20 cellular contexts compared by ENCODE assay signal in genomic region chr4:16573181-16573580, GRCh38.
DNase-seq lines count a peak whose midpoint lies in the region; ATAC-seq and TF ChIP-seq lines count a peak whose summit lies in the region.
"Had no signal": no experiment of that assay in that cellular context is flagged by ENCODE, and none has a peak within 500 bp of the region (broad histone marks: within the 10 kb centered on the region; RNA-seq: fewer than 3 reads in every experiment).

No MANE protein-coding gene starts in this region.

- H3K4me2 ChIP-seq in mammary epithelial cell (ENCODE audit: insufficient read depth, low read depth, low read length) (no peak overlapping the region), GM23338 (no peak overlapping the region)

- no peak for ATAC-seq in GM23338
- ATAC-seq in GM18909 (IDR thresholded peaks at IDR 0.05; ENCODE audit: poor library complexity, unreplicated experiment) = no peak
- ATAC-seq: CD8-positive, alpha-beta T cell; esophagus mucosa; left colon had no signal

- H3K9me3 ChIP-seq in mammary epithelial cell (replicated peaks; ENCODE audit: insufficient read depth, low read length) (no peaks in the 10 kb centered on the region), breast epithelium (no peaks in the 10 kb centered on the region), right atrium auricular region (no peaks in the 10 kb centered on the region)
- H3K9me3 ChIP-seq: body of pancreas, SJSA1 had no signal

- POLR2A ChIA-PET in MCF 10A (lab: Yijun Ruan, JAX) = interaction anchor here (1.1 kb wide), 1 partner anchor 55 kb away, joined by 3 read pairs; no protein-coding TSS in a partner anchor

- TF ChIP-seq CTCF in MCF 10A (IDR thresholded peaks at IDR 0.05; ENCODE audit: unreplicated experiment) (no peak), mammary epithelial cell (conservative IDR thresholded peaks at IDR 0.05 in 1 of 2, IDR thresholded peaks at IDR 0.05 in 1 of 2; ENCODE audit: extremely low read depth in 1 of 2, insufficient read depth in 1 of 2, low read depth in 1 of 2, low read length in 2 of 2) (no peak), breast epithelium (IDR thresholded peaks at IDR 0.05) (no peak), right atrium auricular region (IDR thresholded peaks at IDR 0.05) (no peak), GM23338 (conservative IDR thresholded peaks at IDR 0.05; ENCODE audit: low read depth in 2 of 2) (no peak)

- H3K4me1 Mint-ChIP-seq in MCF 10A (ENCODE audit: insufficient read depth, unreplicated experiment) (peaks cover 15% of the 10 kb centered on the region), GM23338 (no peaks in the 10 kb centered on the region)
- H3K4me1 Mint-ChIP-seq: H9 had no signal

- no peak overlapping the region for H3K9ac ChIP-seq in mammary epithelial cell (ENCODE audit: insufficient read depth, low read length)

- no peaks in the 10 kb centered on the region for H3K36me3 Mint-ChIP-seq in MCF 10A (ENCODE audit: insufficient read depth, unreplicated experiment)
- H3K36me3 Mint-ChIP-seq in GM23338 (ENCODE audit: low read depth) = no peaks in the 10 kb centered on the region
- H3K36me3 Mint-ChIP-seq: CD8-positive, alpha-beta T cell; type B pancreatic cell had no signal

- H2AFZ ChIP-seq in mammary epithelial cell (ENCODE audit: low read depth, low read length) (no peak overlapping the region), GM23338 (no peak overlapping the region)

- in situ Hi-C loops in mammary epithelial cell (cut with MboI; ENCODE audit: low sequenced_read_pairs in 2 of 2) = no loop called here

- H3K4me3 Mint-ChIP-seq in MCF 10A (ENCODE audit: unreplicated experiment) (no peak overlapping the region), GM23338 (no peak overlapping the region)
- H3K4me3 Mint-ChIP-seq: CD8-positive, alpha-beta T cell; H9; type B pancreatic cell had no signal

- H3K4me1 ChIP-seq in mammary epithelial cell (ENCODE audit: insufficient read depth, low read length) (no peaks in the 10 kb centered on the region), breast epithelium (peaks cover 5 to 7% of the 10 kb centered on the region in 2 donors), right atrium auricular region (peaks cover 0 to 12% of the 10 kb centered on the region in 2 donors), GM23338 (ENCODE audit: insufficient read depth) (no peaks in the 10 kb centered on the region)
- H3K4me1 ChIP-seq: body of pancreas, SJSA1 had no signal

- H3K27ac Mint-ChIP-seq in MCF 10A (ENCODE audit: low read depth, unreplicated experiment) (no peak overlapping the region), GM23338 (no peak overlapping the region)
- H3K27ac Mint-ChIP-seq: CD8-positive, alpha-beta T cell; H9; type B pancreatic cell had no signal

- H3K27ac ChIP-seq in mammary epithelial cell (ENCODE audit: insufficient read depth, low read depth, low read length) (no peak overlapping the region), breast epithelium (peak overlapping the region; percentile 21 to 75), right atrium auricular region (peak overlapping the region; percentile 27 to 35), caudate nucleus (ENCODE audit: low read depth, low read length) (no peak overlapping the region), GM23338 (ENCODE audit: low read depth) (no peak overlapping the region)
- H3K27ac ChIP-seq: body of pancreas, SJSA1 had no signal

- no peaks in the 10 kb centered on the region for H3F3A ChIP-seq in GM23338 (replicated peaks; ENCODE audit: low read depth)

- DNase-seq in MCF 10A (ENCODE audit: unreplicated experiment) (peak; percentile 74), mammary epithelial cell (no peak), breast epithelium (ENCODE audit: low spot score in 2 of 2) (no peak), right atrium auricular region (ENCODE audit: low spot score) (no peak), caudate nucleus (lab: John Stamatoyannopoulos, UW) (no peak), GM23338 (ENCODE audit: low spot score) (no peak), iPS-NIHi7 (ENCODE audit: extremely low spot score) (no peak)
- DNase-seq: activated CD4-positive, alpha-beta T cell treated with anti-CD3 and anti-CD28 coated beads for 48 hours; activated naive CD4-positive, alpha-beta T cell; CD8-positive, alpha-beta T cell; H9; left colon; NCI-H345; stimulated activated naive CD4-positive, alpha-beta T cell; T-helper 9 cell had no signal

- WGBS in mammary epithelial cell (ENCODE audit: low coverage, missing lambda C conversion rate) = 50% methylated on average over 4 of the region's 4 CpGs

- no peak for TF ChIP-seq POLR2A in breast epithelium (IDR thresholded peaks at IDR 0.05)

- BruUV-seq in MCF 10A (replicated peaks; lab: Mats Ljungman, UMichigan) (no TSS peak), mammary epithelial cell (replicated peaks; lab: Mats Ljungman, UMichigan) (no TSS peak)

- H4K20me1 ChIP-seq in mammary epithelial cell (ENCODE audit: insufficient read depth, low read length) = no peaks in the 10 kb centered on the region
- no peaks in the 10 kb centered on the region for H4K20me1 ChIP-seq in GM23338 (replicated peaks; ENCODE audit: insufficient read depth)

- H3K27me3 ChIP-seq in mammary epithelial cell (ENCODE audit: insufficient read depth, low read length) = no peaks in the 10 kb centered on the region
- no peaks in the 10 kb centered on the region for H3K27me3 ChIP-seq in breast epithelium
- no peaks in the 10 kb centered on the region for H3K27me3 ChIP-seq in right atrium auricular region
- no peaks in the 10 kb centered on the region for H3K27me3 ChIP-seq in GM23338 (ENCODE audit: insufficient read depth)
- H3K27me3 ChIP-seq: body of pancreas, SJSA1 had no signal

- intact Hi-C loops in MCF 10A (cut with micrococcal nuclease) (no loop called here), mammary epithelial cell (cut with micrococcal nuclease) (no loop called here), breast epithelium (cut with DNase I; ENCODE audit: low total_unique reads) (no loop called here)

- dilution Hi-C loops in mammary epithelial cell (cut with HindIII; ENCODE audit: low sequenced_read_pairs) = no loop called here

- H3K27me3 Mint-ChIP-seq in MCF 10A (ENCODE audit: insufficient read depth, unreplicated experiment) = peaks cover 43% of the 10 kb centered on the region
- H3K27me3 Mint-ChIP-seq in GM23338 (ENCODE audit: insufficient read depth, low read depth, poor library complexity) = no peaks in the 10 kb centered on the region
- H3K27me3 Mint-ChIP-seq: type B pancreatic cell had no signal

- H3K9me2 ChIP-seq in GM23338 (ENCODE audit: insufficient read depth) = no peaks in the 10 kb centered on the region

- no peaks in the 10 kb centered on the region for H3K36me3 ChIP-seq in mammary epithelial cell (ENCODE audit: insufficient read depth, low read length)
- no peaks in the 10 kb centered on the region for H3K36me3 ChIP-seq in breast epithelium
- no peaks in the 10 kb centered on the region for H3K36me3 ChIP-seq in right atrium auricular region
- no peaks in the 10 kb centered on the region for H3K36me3 ChIP-seq in GM23338 (ENCODE audit: insufficient read depth)
- H3K36me3 ChIP-seq: SJSA1 had no signal

- H3K9me3 Mint-ChIP-seq in MCF 10A (ENCODE audit: unreplicated experiment) (no peaks in the 10 kb centered on the region), GM23338 (no peaks in the 10 kb centered on the region)
- H3K9me3 Mint-ChIP-seq: CD8-positive, alpha-beta T cell; H9; type B pancreatic cell had no signal

- CTCF ChIA-PET in MCF 10A (lab: Yijun Ruan, JAX) (interaction anchor here (0.5 to 0.6 kb wide), 3 partner anchors 19 to 805 kb away, joined by 3 to 4 read pairs (median 3); no protein-coding TSS in a partner anchor), mammary epithelial cell (lab: Charles Lee; ENCODE audit: low non-redundant PET) (no interaction called here)

- H3K79me2 ChIP-seq in mammary epithelial cell (ENCODE audit: insufficient read depth, low read length) = no peaks in the 10 kb centered on the region
- H3K79me2 ChIP-seq in GM23338 (replicated peaks; ENCODE audit: insufficient read depth) = no peaks in the 10 kb centered on the region

- H3K4me3 ChIP-seq in mammary epithelial cell (replicated peaks in 1 of 3; ENCODE audit: insufficient read depth in 1 of 3, low read depth in 2 of 3, low read length in 3 of 3) (no peak overlapping the region), breast epithelium (no peak overlapping the region), right atrium auricular region (no peak overlapping the region), GM23338 (no peak overlapping the region)
- H3K4me3 ChIP-seq: body of pancreas, SJSA1 had no signal

TF ChIP-seq in GM23338, 12 proteins besides CTCF, POLR2A, EP300 and RAD21 (continues in another document):
- no peak for TF ChIP-seq ZNF114 (CRISPR knock-in tag; IDR thresholded peaks at IDR 0.05)
- TF ChIP-seq POLR2AphosphoS5 (IDR thresholded peaks at IDR 0.05; ENCODE audit: low read depth) = no peak
- TF ChIP-seq EZH2phosphoT487 (IDR thresholded peaks at IDR 0.05; ENCODE audit: unreplicated experiment) = no peak
- TF ChIP-seq CREB1 (CRISPR knock-in tag; IDR thresholded peaks at IDR 0.05; ENCODE audit: low read depth) = no peak
- TF ChIP-seq, protein P1, sequence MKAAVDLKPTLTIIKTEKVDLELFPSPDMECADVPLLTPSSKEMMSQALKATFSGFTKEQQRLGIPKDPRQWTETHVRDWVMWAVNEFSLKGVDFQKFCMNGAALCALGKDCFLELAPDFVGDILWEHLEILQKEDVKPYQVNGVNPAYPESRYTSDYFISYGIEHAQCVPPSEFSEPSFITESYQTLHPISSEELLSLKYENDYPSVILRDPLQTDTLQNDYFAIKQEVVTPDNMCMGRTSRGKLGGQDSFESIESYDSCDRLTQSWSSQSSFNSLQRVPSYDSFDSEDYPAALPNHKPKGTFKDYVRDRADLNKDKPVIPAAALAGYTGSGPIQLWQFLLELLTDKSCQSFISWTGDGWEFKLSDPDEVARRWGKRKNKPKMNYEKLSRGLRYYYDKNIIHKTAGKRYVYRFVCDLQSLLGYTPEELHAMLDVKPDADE (IDR thresholded peaks at IDR 0.05) = no peak
- TF ChIP-seq NANOG (IDR thresholded peaks at IDR 0.05; ENCODE audit: borderline replicate concordance) = no peak
- TF ChIP-seq STAT1 (IDR thresholded peaks at IDR 0.05; ENCODE audit: unreplicated experiment) = no peak

Comparison
In these comparisons a context has a peak if more than half of its experiments do, and no peak if none do; other contexts are left out.
1. H3K27ac ChIP-seq: peak in breast epithelium (2 of 2) and right atrium auricular region (2 of 2); none in mammary epithelial cell (single experiment), caudate nucleus (single experiment) and GM23338 (single experiment).